ENCODE assay signal across 6 cellular contexts in the genomic region with DNA sequence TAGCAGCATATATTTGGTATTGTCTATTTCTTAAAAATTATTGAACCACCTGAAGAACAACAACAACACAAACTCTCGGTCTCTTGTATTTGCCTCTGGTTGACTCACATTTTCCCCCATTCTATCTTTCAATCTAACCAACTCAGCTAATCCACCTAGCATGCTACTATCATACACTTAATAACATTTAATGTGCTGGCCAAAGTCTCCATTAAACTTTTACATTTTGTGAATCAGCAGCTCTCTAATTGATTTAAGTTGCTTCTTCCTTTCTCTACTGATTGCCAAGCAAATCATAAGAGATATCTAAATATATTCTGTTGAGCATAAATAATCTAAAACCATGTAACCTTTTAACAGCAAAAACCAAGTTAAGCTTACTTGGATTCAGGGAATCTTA.
"Had no signal": no experiment of that assay in that cellular context is flagged by ENCODE, and none has a peak within 500 bp of the region (broad histone marks: within the 10 kb centered on the region; RNA-seq: fewer than 3 reads in every experiment).

No MANE protein-coding gene starts in this region.

- H3K27ac ChIP-seq: HL-60 had no signal

- DNase-seq: IMR-90, KBM-7, KG1 had no signal

- H3K4me3 ChIP-seq: K562 had no signal

- ATAC-seq: HepG2, K562 had no signal
